In the genomic region with DNA sequence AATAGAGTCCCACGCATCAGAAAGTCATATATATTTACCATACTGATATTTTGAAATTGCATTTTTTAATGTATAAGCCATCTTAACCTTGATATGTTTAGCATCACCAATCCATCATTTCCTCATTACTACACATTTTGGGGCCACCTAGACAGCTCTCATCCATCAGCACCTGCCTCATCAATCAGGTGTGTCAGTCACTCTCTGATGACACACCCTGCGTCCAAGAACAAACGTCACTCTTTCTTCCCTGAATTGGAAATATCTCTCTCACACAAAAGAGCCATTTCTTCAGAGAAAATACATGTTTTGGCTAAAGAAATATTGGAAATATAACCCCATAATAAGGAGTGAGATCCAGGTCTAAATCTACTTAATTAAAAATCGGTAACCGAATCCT, we compare ENCODE assay signal across 2 cellular contexts.
A peak's percentile ranks its signal among the peaks of the same experiment; 100 is the strongest.
TF ChIP-seq lines count a peak whose summit lies in the region.

No MANE protein-coding gene starts in this region.

TF ChIP-seq in HCT116, 20 proteins besides CTCF, POLR2A, EP300 and RAD21 (continued from another document):
- TF ChIP-seq, protein P1, sequence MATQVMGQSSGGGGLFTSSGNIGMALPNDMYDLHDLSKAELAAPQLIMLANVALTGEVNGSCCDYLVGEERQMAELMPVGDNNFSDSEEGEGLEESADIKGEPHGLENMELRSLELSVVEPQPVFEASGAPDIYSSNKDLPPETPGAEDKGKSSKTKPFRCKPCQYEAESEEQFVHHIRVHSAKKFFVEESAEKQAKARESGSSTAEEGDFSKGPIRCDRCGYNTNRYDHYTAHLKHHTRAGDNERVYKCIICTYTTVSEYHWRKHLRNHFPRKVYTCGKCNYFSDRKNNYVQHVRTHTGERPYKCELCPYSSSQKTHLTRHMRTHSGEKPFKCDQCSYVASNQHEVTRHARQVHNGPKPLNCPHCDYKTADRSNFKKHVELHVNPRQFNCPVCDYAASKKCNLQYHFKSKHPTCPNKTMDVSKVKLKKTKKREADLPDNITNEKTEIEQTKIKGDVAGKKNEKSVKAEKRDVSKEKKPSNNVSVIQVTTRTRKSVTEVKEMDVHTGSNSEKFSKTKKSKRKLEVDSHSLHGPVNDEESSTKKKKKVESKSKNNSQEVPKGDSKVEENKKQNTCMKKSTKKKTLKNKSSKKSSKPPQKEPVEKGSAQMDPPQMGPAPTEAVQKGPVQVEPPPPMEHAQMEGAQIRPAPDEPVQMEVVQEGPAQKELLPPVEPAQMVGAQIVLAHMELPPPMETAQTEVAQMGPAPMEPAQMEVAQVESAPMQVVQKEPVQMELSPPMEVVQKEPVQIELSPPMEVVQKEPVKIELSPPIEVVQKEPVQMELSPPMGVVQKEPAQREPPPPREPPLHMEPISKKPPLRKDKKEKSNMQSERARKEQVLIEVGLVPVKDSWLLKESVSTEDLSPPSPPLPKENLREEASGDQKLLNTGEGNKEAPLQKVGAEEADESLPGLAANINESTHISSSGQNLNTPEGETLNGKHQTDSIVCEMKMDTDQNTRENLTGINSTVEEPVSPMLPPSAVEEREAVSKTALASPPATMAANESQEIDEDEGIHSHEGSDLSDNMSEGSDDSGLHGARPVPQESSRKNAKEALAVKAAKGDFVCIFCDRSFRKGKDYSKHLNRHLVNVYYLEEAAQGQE (IDR thresholded peaks at IDR 0.05; ENCODE audit: low read depth): no peak
- TF ChIP-seq SIN3A (IDR thresholded peaks at IDR 0.05; ENCODE audit: low read depth) (no peak), FOSL1 (IDR thresholded peaks at IDR 0.05; ENCODE audit: low read depth) (0 out of 2 replicates have a peak, but pooled peaks have one; percentile 10)

TF ChIP-seq in SK-N-SH, 30 proteins besides CTCF, POLR2A, EP300 and RAD21 (continued from another document):
- TF ChIP-seq SIN3A (IDR thresholded peaks at IDR 0.05; ENCODE audit: borderline replicate concordance, low read depth, low read length): no peak
